1 cellular context compared by ENCODE assay signal in genomic region chr5:308672-309271, GRCh38.
TF ChIP-seq lines count a peak whose summit lies in the region.

No MANE protein-coding gene starts in this region.

TF ChIP-seq in Ishikawa, 13 proteins besides CTCF, POLR2A, EP300 and RAD21 (continued from another document):
- TF ChIP-seq, protein P1, sequence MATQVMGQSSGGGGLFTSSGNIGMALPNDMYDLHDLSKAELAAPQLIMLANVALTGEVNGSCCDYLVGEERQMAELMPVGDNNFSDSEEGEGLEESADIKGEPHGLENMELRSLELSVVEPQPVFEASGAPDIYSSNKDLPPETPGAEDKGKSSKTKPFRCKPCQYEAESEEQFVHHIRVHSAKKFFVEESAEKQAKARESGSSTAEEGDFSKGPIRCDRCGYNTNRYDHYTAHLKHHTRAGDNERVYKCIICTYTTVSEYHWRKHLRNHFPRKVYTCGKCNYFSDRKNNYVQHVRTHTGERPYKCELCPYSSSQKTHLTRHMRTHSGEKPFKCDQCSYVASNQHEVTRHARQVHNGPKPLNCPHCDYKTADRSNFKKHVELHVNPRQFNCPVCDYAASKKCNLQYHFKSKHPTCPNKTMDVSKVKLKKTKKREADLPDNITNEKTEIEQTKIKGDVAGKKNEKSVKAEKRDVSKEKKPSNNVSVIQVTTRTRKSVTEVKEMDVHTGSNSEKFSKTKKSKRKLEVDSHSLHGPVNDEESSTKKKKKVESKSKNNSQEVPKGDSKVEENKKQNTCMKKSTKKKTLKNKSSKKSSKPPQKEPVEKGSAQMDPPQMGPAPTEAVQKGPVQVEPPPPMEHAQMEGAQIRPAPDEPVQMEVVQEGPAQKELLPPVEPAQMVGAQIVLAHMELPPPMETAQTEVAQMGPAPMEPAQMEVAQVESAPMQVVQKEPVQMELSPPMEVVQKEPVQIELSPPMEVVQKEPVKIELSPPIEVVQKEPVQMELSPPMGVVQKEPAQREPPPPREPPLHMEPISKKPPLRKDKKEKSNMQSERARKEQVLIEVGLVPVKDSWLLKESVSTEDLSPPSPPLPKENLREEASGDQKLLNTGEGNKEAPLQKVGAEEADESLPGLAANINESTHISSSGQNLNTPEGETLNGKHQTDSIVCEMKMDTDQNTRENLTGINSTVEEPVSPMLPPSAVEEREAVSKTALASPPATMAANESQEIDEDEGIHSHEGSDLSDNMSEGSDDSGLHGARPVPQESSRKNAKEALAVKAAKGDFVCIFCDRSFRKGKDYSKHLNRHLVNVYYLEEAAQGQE (IDR thresholded peaks at IDR 0.05; ENCODE audit: low read depth): no peak
- TF ChIP-seq NFIC (IDR thresholded peaks at IDR 0.05) (peak; percentile 90), CEBPB (IDR thresholded peaks at IDR 0.05) (no peak; the same call in 1 of the 2 replicates), TAF1 (IDR thresholded peaks at IDR 0.05; ENCODE audit: low read depth) (no peak), YY1 (IDR thresholded peaks at IDR 0.05; ENCODE audit: low read depth) (no peak)
